In the genomic region with DNA sequence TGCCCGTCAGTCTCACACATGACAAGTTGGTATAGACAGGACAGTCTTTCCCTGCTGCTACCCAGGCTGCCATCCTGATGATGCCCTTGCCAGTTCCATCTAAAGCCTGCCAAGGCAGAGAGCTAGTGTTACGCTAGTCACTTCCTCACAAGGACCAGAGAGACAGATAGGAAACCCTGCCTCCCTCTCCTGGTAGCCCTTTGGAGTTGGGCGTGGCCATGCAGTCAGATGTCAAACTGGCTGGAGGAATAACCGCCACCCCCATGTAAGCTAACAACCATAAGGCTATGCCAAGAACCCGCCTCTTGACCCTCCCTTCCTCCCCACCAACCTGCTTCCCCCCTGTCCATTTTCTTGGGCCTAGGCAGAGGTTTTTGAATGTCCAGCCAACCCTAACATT, we compare ENCODE assay signal across 10 cellular contexts. TPM values are rescaled to one million over a fixed set of nuclear protein-coding genes. Genes with fewer than 3 reads are reported as not detected.
DNase-seq lines count a peak whose midpoint lies in the region; ATAC-seq and TF ChIP-seq lines count a peak whose summit lies in the region.
"Had no signal": no experiment of that assay in that cellular context is flagged by ENCODE, and none has a peak within 500 bp of the region (broad histone marks: within the 10 kb centered on the region; RNA-seq: fewer than 3 reads in every experiment).

No MANE protein-coding gene starts in this region.

- H3K9ac ChIP-seq in SU-DHL-6 (ENCODE audit: low read length) (peak overlapping the region; percentile 79; the same call in 1 of the 2 replicates), skeletal muscle tissue (ENCODE audit: low read depth in 1 of 3, low read length in 3 of 3) (peak overlapping the region; percentile 98 to 99 (median 98))

- no peaks in the 10 kb centered on the region for H3K9me3 ChIP-seq in SU-DHL-6 (ENCODE audit: insufficient read depth, low read length)
- H3K9me3 ChIP-seq in skeletal muscle tissue (ENCODE audit: control insufficient read depth in 3 of 3, low read length in 3 of 3) = no peaks in the 10 kb centered on the region

- ATAC-seq in HG03280 (IDR thresholded peaks at IDR 0.05; ENCODE audit: unreplicated experiment) = no peak
- no peak for ATAC-seq in GM18861 (IDR thresholded peaks at IDR 0.05; ENCODE audit: unreplicated experiment)

- no peak overlapping the region for H2AFZ ChIP-seq in SU-DHL-6 (ENCODE audit: low read depth, low read length, severe bottlenecking)

- H3K27me3 ChIP-seq in SU-DHL-6 (ENCODE audit: low read length) (no peaks in the 10 kb centered on the region), skeletal muscle tissue (ENCODE audit: control insufficient read depth in 3 of 3, insufficient read depth in 3 of 3, low read length in 3 of 3) (no peaks in the 10 kb centered on the region)

- H3F3A ChIP-seq in SU-DHL-6 (ENCODE audit: insufficient read depth) = no peaks in the 10 kb centered on the region; the same call in 1 of the 2 replicates

- H3K79me2 ChIP-seq in SU-DHL-6 (ENCODE audit: insufficient read depth, low read length) = peaks cover 30% of the 10 kb centered on the region

- H3K4me2 ChIP-seq in SU-DHL-6 (ENCODE audit: low read depth, low read length, poor library complexity, severe bottlenecking) = peak overlapping the region; percentile 74

- no peak for TF ChIP-seq CTCF in SU-DHL-6 (IDR thresholded peaks at IDR 0.05; ENCODE audit: insufficient read depth, low read length, poor library complexity, severe bottlenecking)
- TF ChIP-seq CTCF in fibroblast of the aortic adventitia (IDR thresholded peaks at IDR 0.05; ENCODE audit: insufficient read depth, low read length) = peak; percentile 13

- H3K36me3 ChIP-seq in SU-DHL-6 (ENCODE audit: low read length) (no peaks in the 10 kb centered on the region), skeletal muscle tissue (ENCODE audit: control insufficient read depth in 3 of 3, insufficient read depth in 3 of 3, low read length in 3 of 3) (peaks cover 44 to 51% (median 47%) of the 10 kb centered on the region in 3 donors)

- H3K4me1 ChIP-seq in skeletal muscle tissue (ENCODE audit: control insufficient read depth in 3 of 3, insufficient read depth in 3 of 3, low read length in 3 of 3) = peaks cover 49 to 67% (median 52%) of the 10 kb centered on the region in 3 donors

- H4K20me1 ChIP-seq in SU-DHL-6 (ENCODE audit: low read depth, low read length) = no peaks in the 10 kb centered on the region

- H3K9me2 ChIP-seq in SU-DHL-6 (replicated peaks; ENCODE audit: insufficient read depth, low read length) = no peaks in the 10 kb centered on the region

- H3K27ac ChIP-seq in SU-DHL-6 (ENCODE audit: low read depth, low read length) (no peak overlapping the region), skeletal muscle tissue (ENCODE audit: low read depth, low read length) (peak overlapping the region; percentile 26)

- H3K4me3 ChIP-seq in SU-DHL-6 (ENCODE audit: insufficient read depth, low read length, poor library complexity, severe bottlenecking) (no peak overlapping the region), fibroblast of the aortic adventitia (ENCODE audit: low read depth, low read length) (peak overlapping the region; percentile 96), skeletal muscle tissue (ENCODE audit: low read length in 3 of 3) (peak overlapping the region; percentile 88 to 100 (median 99))

- peak; percentile 51 for DNase-seq in DMS 273 (lab: John Stamatoyannopoulos, UW; ENCODE audit: unreplicated experiment)
- DNase-seq in DMS 273 treated with DMSO at 0.1 percent for 48 hours (lab: John Stamatoyannopoulos, UW) = no peak
- DNase-seq in fibroblast of the aortic adventitia (ENCODE audit: low read depth) = peak; percentile 40
- no peak for DNase-seq in COR-L47 (lab: John Stamatoyannopoulos, UW)
- DNase-seq: 8988T; effector CD4-positive, alpha-beta T cell had no signal

RNA-seq across cellular contexts. Expression of a gene that starts 2.8 kb away (rescaled TPM):
- total RNA-seq in fibroblast of the aortic adventitia (ENCODE audit: low replicate concordance) = 47.9 and 48.9 TPM in 2 replicates
- 24.5 TPM for total RNA-seq in skeletal muscle tissue

RNA-seq across cellular contexts. Expression of a gene that starts 5.9 kb away (rescaled TPM):
- total RNA-seq in fibroblast of the aortic adventitia (ENCODE audit: low replicate concordance) = 12.2 and 15.8 TPM in 2 replicates
- 14.1 TPM for total RNA-seq in skeletal muscle tissue

RNA-seq across cellular contexts. Expression of a gene that starts 6.0 kb away (rescaled TPM):
- total RNA-seq in fibroblast of the aortic adventitia (ENCODE audit: low replicate concordance) = 9.4 and 19.7 TPM in 2 replicates
- total RNA-seq in skeletal muscle tissue = 15.7 TPM

RNA-seq across cellular contexts. Expression of a gene that starts 11.0 kb away (rescaled TPM):
- total RNA-seq in fibroblast of the aortic adventitia (ENCODE audit: low replicate concordance) (0.81 and 0.82 TPM in 2 replicates), skeletal muscle tissue (0.52 TPM)

RNA-seq across cellular contexts. Expression of a gene that starts 15.9 kb away (rescaled TPM):
- total RNA-seq in fibroblast of the aortic adventitia (ENCODE audit: low replicate concordance) (20.4 and 45.7 TPM in 2 replicates), skeletal muscle tissue (17.7 TPM)

Comparison
In these comparisons a context has a peak if more than half of its experiments do, and no peak if none do; other contexts are left out.
1. DNase-seq: peak in DMS 273 (single experiment) and fibroblast of the aortic adventitia (single experiment); none in DMS 273 treated with DMSO at 0.1 percent for 48 hours (single experiment) and COR-L47 (single experiment).